In the genomic region with DNA sequence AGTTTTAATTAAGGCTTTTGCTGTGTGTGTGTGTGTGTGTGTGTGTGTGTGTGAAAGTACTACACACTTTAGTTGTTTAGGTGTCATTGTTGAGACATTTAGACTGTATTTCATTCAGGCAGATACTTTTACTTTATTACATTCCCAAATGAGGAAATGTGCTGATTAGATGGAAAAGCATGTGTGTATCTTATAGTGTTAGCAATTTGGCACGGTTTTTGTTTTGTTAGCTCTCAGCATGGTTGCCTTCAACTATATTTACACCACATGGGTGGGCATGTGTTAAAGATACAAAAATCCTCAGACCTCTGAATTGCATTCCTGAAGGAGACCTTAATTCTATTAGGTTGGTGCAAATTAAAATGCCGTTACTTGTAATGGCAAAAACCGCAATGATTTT, we compare ENCODE assay signal across 20 cellular contexts.
"Had no signal": no experiment of that assay in that cellular context is flagged by ENCODE, and none has a peak within 500 bp of the region (broad histone marks: within the 10 kb centered on the region; RNA-seq: fewer than 3 reads in every experiment).

No MANE protein-coding gene starts in this region.

- H3K36me3 ChIP-seq: cardiac muscle cell, heart right ventricle, thoracic aorta, upper lobe of right lung had no signal

- H3K4me3 ChIP-seq: body of pancreas, cardiac muscle cell, heart right ventricle, smooth muscle cell, thoracic aorta, upper lobe of right lung had no signal

- H3K9me3 ChIP-seq: body of pancreas, heart right ventricle, thoracic aorta, upper lobe of right lung had no signal

- H3K27me3 ChIP-seq: body of pancreas, heart right ventricle, upper lobe of right lung had no signal

- DNase-seq: activated B cell treated with CpG ODN at 0.5 μM for 24 hours; activated CD4-positive, alpha-beta memory T cell treated with anti-CD3 and anti-CD28 coated beads for 36 hours; activated CD4-positive, alpha-beta T cell treated with anti-CD3 and anti-CD28 coated beads for 36 hours; activated naive CD4-positive, alpha-beta T cell treated with anti-CD3 and anti-CD28 coated beads, Interleukin-2, amount 10 ng/mL, durations not matched to agents 7 days and 5 days; activated T-cell treated with anti-CD3 and anti-CD28 coated beads, Interleukin-2, amount 50 U/mL, for 48 hours; body of pancreas; effector CD8-positive, alpha-beta T cell; heart right ventricle; islet precursor cell; left colon; stimulated activated CD4-positive, alpha-beta T cell treated with anti-CD3 and anti-CD28 coated beads, Interleukin-2, amount 100 ng/mL, for 48 hours; stimulated activated CD8-positive, alpha-beta memory T cell treated with anti-CD3 and anti-CD28 coated beads, Interleukin-4, amount 100 ng/mL, for 48 hours; stimulated activated naive B cell treated with anti-CD40 and anti-IgM and Interleukin-4, amounts not matched to agents 10 μg/mL and 1 μg/mL and 100 μg/mL, for 72 hours; SW 1271; T-helper 17 cell; upper lobe of right lung had no signal

- H3K27ac ChIP-seq: body of pancreas, cardiac muscle cell, heart right ventricle, thoracic aorta, upper lobe of right lung had no signal

- H3K4me1 ChIP-seq: body of pancreas, heart right ventricle, upper lobe of right lung had no signal

- ATAC-seq: activated CD4-positive, alpha-beta T cell treated with anti-CD3 and anti-CD28 coated beads for 36 hours; body of pancreas; esophagus mucosa; heart right ventricle; left colon; stimulated activated naive B cell treated with anti-CD40 and anti-IgM and Interleukin-4, amounts not matched to agents 10 μg/mL and 1 μg/mL and 100 μg/mL, for 72 hours; T-helper 17 cell; upper lobe of right lung had no signal
